1 cellular context compared by ENCODE assay signal in genomic region chr10:119393845-119394244, GRCh38.
TF ChIP-seq lines count a peak whose summit lies in the region.

No MANE protein-coding gene starts in this region.

TF ChIP-seq in HEK293, 187 proteins besides CTCF, POLR2A, EP300 and RAD21 (continued from another document):
- no peak for TF ChIP-seq ZSCAN5A (tag by site-specific recombination; IDR thresholded peaks at IDR 0.05)
